19 cellular contexts compared by ENCODE assay signal in the genomic region with DNA sequence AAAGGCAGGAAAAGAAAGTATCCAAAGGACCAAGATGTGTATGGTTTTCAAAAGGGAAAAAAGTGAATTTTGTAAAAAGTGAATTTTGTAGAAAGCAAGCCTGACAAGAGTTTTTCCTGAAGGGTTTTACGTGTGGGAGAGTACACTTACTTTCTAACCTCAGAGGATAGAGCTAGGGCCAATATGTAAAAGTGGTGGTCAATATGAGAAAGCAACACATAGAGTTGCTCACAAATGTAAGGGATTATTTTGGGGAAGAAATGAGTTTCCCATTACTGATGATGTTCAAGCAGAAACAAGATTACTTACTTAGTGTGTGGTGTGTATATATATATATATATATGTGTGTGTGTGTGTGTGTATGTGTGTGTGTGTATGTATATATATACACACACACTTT.
"Had no signal": no experiment of that assay in that cellular context is flagged by ENCODE, and none has a peak within 500 bp of the region (broad histone marks: within the 10 kb centered on the region; RNA-seq: fewer than 3 reads in every experiment).

No MANE protein-coding gene starts in this region.

- H3K27me3 Mint-ChIP-seq: activated CD4-positive, alpha-beta memory T cell treated with anti-CD3 and anti-CD28 coated beads for 36 hours; activated naive CD4-positive, alpha-beta T cell treated with anti-CD3 and anti-CD28 coated beads, Interleukin-2, amount 50 U/mL, for 24 hours had no signal

- H3K4me3 ChIP-seq: pancreas, stomach, suprapubic skin, tibial nerve had no signal

- H3K9me3 ChIP-seq: pancreas, stomach, suprapubic skin, tibial nerve had no signal

- H3K4me1 Mint-ChIP-seq: activated naive CD4-positive, alpha-beta T cell treated with anti-CD3 and anti-CD28 coated beads, Interleukin-2, amount 50 U/mL, for 24 hours; natural killer cell had no signal

- H3K27ac Mint-ChIP-seq: activated CD4-positive, alpha-beta memory T cell treated with anti-CD3 and anti-CD28 coated beads for 36 hours; activated naive CD4-positive, alpha-beta T cell treated with anti-CD3 and anti-CD28 coated beads, Interleukin-2, amount 50 U/mL, for 24 hours; natural killer cell had no signal

- H3K27ac ChIP-seq: pancreas, stomach, suprapubic skin, tibial nerve had no signal

- H3K4me3 Mint-ChIP-seq: activated CD4-positive, alpha-beta memory T cell treated with anti-CD3 and anti-CD28 coated beads for 36 hours; activated naive CD4-positive, alpha-beta T cell treated with anti-CD3 and anti-CD28 coated beads, Interleukin-2, amount 50 U/mL, for 24 hours; natural killer cell had no signal

- ATAC-seq: left ventricle myocardium superior, natural killer cell, pancreas, right cardiac atrium had no signal

- H3K36me3 ChIP-seq: pancreas had no signal

- H3K27me3 ChIP-seq: pancreas, stomach, suprapubic skin, tibial nerve had no signal

- H3K36me3 Mint-ChIP-seq: activated CD4-positive, alpha-beta memory T cell treated with anti-CD3 and anti-CD28 coated beads for 36 hours; natural killer cell had no signal

- H3K9me3 Mint-ChIP-seq: activated CD4-positive, alpha-beta memory T cell treated with anti-CD3 and anti-CD28 coated beads for 36 hours; activated naive CD4-positive, alpha-beta T cell treated with anti-CD3 and anti-CD28 coated beads, Interleukin-2, amount 50 U/mL, for 24 hours; natural killer cell had no signal

- DNase-seq: activated CD4-positive, alpha-beta memory T cell treated with anti-CD3 and anti-CD28 coated beads for 36 hours; activated CD4-positive, alpha-beta T cell treated with anti-CD3 and anti-CD28 coated beads for 48 hours; activated gamma-delta T cell; central memory CD4-positive, alpha-beta T cell; dermis blood vessel endothelial cell; effector CD8-positive, alpha-beta T cell; foreskin melanocyte; hippocampal formation; mammary epithelial cell; midbrain; natural killer cell; pancreas; right cardiac atrium; stimulated activated CD4-positive, alpha-beta T cell treated with anti-CD3 and anti-CD28 coated beads, Interleukin-4, amount 100 ng/mL, for 24 hours; stomach had no signal
